Comparison of ENCODE assay signal across 20 cellular contexts in the genomic region with DNA sequence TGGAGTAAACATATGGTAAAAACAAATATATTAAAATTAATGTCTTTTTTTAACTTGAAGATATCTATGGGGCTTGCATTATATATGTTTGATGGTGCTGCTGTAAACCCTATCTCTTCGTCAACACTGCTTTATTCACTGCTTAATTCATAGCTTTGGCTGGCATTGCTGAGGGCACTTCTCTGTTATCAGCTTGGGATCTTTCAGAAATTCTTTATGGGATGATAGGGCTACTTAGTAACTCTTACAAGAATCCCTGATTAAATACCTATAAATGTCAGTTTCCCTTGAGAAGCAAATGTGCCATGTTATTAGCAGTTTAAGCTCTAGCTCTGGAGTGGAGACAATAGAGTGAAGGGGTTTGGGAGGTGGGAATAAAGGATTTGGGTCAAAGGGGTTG.
"Had no signal": no experiment of that assay in that cellular context is flagged by ENCODE, and none has a peak within 500 bp of the region (broad histone marks: within the 10 kb centered on the region; RNA-seq: fewer than 3 reads in every experiment).

No MANE protein-coding gene starts in this region.

- H3K4me3 Mint-ChIP-seq: activated CD4-positive, alpha-beta T cell treated with anti-CD3 and anti-CD28 coated beads, Interleukin-2, amount 10 ng/mL, durations not matched to agents 24 days and 14 days; activated CD8-positive, alpha-beta T cell treated with anti-CD3 and anti-CD28 coated beads for 36 hours; activated naive CD8-positive, alpha-beta T cell treated with anti-CD3 and anti-CD28 coated beads for 36 hours; activated T-helper 17 cell treated with anti-CD3 and anti-CD28 coated beads, Interleukin-2, amount 50 U/mL, for 72 hours; effector memory CD8-positive, alpha-beta T cell; naive thymus-derived CD8-positive, alpha-beta T cell; stimulated activated naive B cell treated with anti-CD40 and anti-IgM and Interleukin-4, amounts not matched to agents 10 μg/mL and 1 μg/mL and 100 μg/mL, for 72 hours had no signal

- H3K79me2 ChIP-seq: parathyroid adenoma had no signal

- ATAC-seq: activated CD8-positive, alpha-beta T cell treated with anti-CD3 and anti-CD28 coated beads for 36 hours; activated T-helper 17 cell treated with anti-CD3 and anti-CD28 coated beads, Interleukin-2, amount 50 U/mL, for 72 hours; body of pancreas; effector memory CD8-positive, alpha-beta T cell; gastroesophageal sphincter; naive thymus-derived CD8-positive, alpha-beta T cell; stimulated activated naive B cell treated with anti-CD40 and anti-IgM and Interleukin-4, amounts not matched to agents 10 μg/mL and 1 μg/mL and 100 μg/mL, for 72 hours had no signal

- H3K4me1 ChIP-seq: spleen had no signal

- H3K27me3 ChIP-seq: body of pancreas, gastroesophageal sphincter, heart right ventricle, spleen, upper lobe of left lung had no signal

- H2AFZ ChIP-seq: parathyroid adenoma had no signal

- DNase-seq: activated CD4-positive, alpha-beta T cell treated with anti-CD3 and anti-CD28 coated beads, Interleukin-2, amount 10 ng/mL, durations not matched to agents 24 days and 14 days; activated CD8-positive, alpha-beta T cell treated with anti-CD3 and anti-CD28 coated beads for 36 hours; activated naive CD4-positive, alpha-beta T cell; activated naive CD8-positive, alpha-beta T cell treated with anti-CD3 and anti-CD28 coated beads for 36 hours; activated T-cell treated with anti-CD3 and anti-CD28 coated beads, Interleukin-2, amount 50 U/mL, for 1 hour; amygdala; body of pancreas; caudate nucleus; effector memory CD8-positive, alpha-beta T cell; heart right ventricle; left ventricle myocardium superior; naive thymus-derived CD8-positive, alpha-beta T cell; spleen; stimulated activated naive B cell treated with anti-CD40 and anti-IgM and Interleukin-4, amounts not matched to agents 10 μg/mL and 1 μg/mL and 100 μg/mL, for 72 hours; T1000; upper lobe of left lung had no signal

- H3K9me3 Mint-ChIP-seq: activated CD4-positive, alpha-beta T cell treated with anti-CD3 and anti-CD28 coated beads, Interleukin-2, amount 10 ng/mL, durations not matched to agents 24 days and 14 days; activated CD8-positive, alpha-beta T cell treated with anti-CD3 and anti-CD28 coated beads for 36 hours; activated naive CD8-positive, alpha-beta T cell treated with anti-CD3 and anti-CD28 coated beads for 36 hours; activated T-helper 17 cell treated with anti-CD3 and anti-CD28 coated beads, Interleukin-2, amount 50 U/mL, for 72 hours; effector memory CD8-positive, alpha-beta T cell; naive thymus-derived CD8-positive, alpha-beta T cell; stimulated activated naive B cell treated with anti-CD40 and anti-IgM and Interleukin-4, amounts not matched to agents 10 μg/mL and 1 μg/mL and 100 μg/mL, for 72 hours had no signal

- H3K4me3 ChIP-seq: body of pancreas, gastroesophageal sphincter, heart right ventricle, spleen, thoracic aorta, upper lobe of left lung had no signal

- H3K9me3 ChIP-seq: body of pancreas, gastroesophageal sphincter, heart right ventricle, spleen, thoracic aorta, upper lobe of left lung had no signal

- H3K4me1 Mint-ChIP-seq: activated CD4-positive, alpha-beta T cell treated with anti-CD3 and anti-CD28 coated beads, Interleukin-2, amount 10 ng/mL, durations not matched to agents 24 days and 14 days; activated naive CD8-positive, alpha-beta T cell treated with anti-CD3 and anti-CD28 coated beads for 36 hours; activated T-helper 17 cell treated with anti-CD3 and anti-CD28 coated beads, Interleukin-2, amount 50 U/mL, for 72 hours had no signal

- H3K27me3 Mint-ChIP-seq: activated CD4-positive, alpha-beta T cell treated with anti-CD3 and anti-CD28 coated beads, Interleukin-2, amount 10 ng/mL, durations not matched to agents 24 days and 14 days; activated CD8-positive, alpha-beta T cell treated with anti-CD3 and anti-CD28 coated beads for 36 hours; activated naive CD8-positive, alpha-beta T cell treated with anti-CD3 and anti-CD28 coated beads for 36 hours; activated T-helper 17 cell treated with anti-CD3 and anti-CD28 coated beads, Interleukin-2, amount 50 U/mL, for 72 hours; effector memory CD8-positive, alpha-beta T cell; naive thymus-derived CD8-positive, alpha-beta T cell; stimulated activated naive B cell treated with anti-CD40 and anti-IgM and Interleukin-4, amounts not matched to agents 10 μg/mL and 1 μg/mL and 100 μg/mL, for 72 hours had no signal

- H3K27ac ChIP-seq: body of pancreas, heart right ventricle, parathyroid adenoma, spleen, thoracic aorta, upper lobe of left lung had no signal

- H3K9ac ChIP-seq: parathyroid adenoma had no signal

- H3K27ac Mint-ChIP-seq: activated CD4-positive, alpha-beta T cell treated with anti-CD3 and anti-CD28 coated beads, Interleukin-2, amount 10 ng/mL, durations not matched to agents 24 days and 14 days; activated CD8-positive, alpha-beta T cell treated with anti-CD3 and anti-CD28 coated beads for 36 hours; activated naive CD8-positive, alpha-beta T cell treated with anti-CD3 and anti-CD28 coated beads for 36 hours; effector memory CD8-positive, alpha-beta T cell; naive thymus-derived CD8-positive, alpha-beta T cell; stimulated activated naive B cell treated with anti-CD40 and anti-IgM and Interleukin-4, amounts not matched to agents 10 μg/mL and 1 μg/mL and 100 μg/mL, for 72 hours had no signal
